ENCODE assay signal across 34 cellular contexts in genomic region chr11:56151376-56151775, GRCh38. TPM values are rescaled to one million over a fixed set of nuclear protein-coding genes. Genes with fewer than 3 reads are reported as not detected.
"Had no signal": no experiment of that assay in that cellular context is flagged by ENCODE, and none has a peak within 500 bp of the region (broad histone marks: within the 10 kb centered on the region; RNA-seq: fewer than 3 reads in every experiment).

No MANE protein-coding gene starts in this region.

- H3K9ac ChIP-seq: SK-N-SH had no signal

- H3K27me3 ChIP-seq: MG63, Peyer's patch, SJSA1 had no signal

- H3K9me3 ChIP-seq: MG63, SK-N-SH had no signal

- DNase-seq: Kasumi-1, MG63, NCI-H1048, NCI-H1092 treated with DMSO at 0.1 percent for 48 hours, NCI-H1105 treated with DMSO at 0.1 percent for 48 hours, NCI-H1417, NCI-H1436, NCI-H146, NCI-H1694, NCI-H187, NCI-H1930, NCI-H2029 treated with DMSO at 0.1 percent for 48 hours, NCI-H2081 treated with DMSO at 0.1 percent for 48 hours, NCI-H2107, NCI-H2171, NCI-H226, NCI-H446 treated with DMSO at 0.1 percent for 48 hours, NCI-H510A, NCI-H524, NCI-H526, NCI-H69, NCI-H748 treated with DMSO at 0.1 percent for 48 hours, NCI-H82, OCI-M1, PC-3, Peyer's patch, Right ventricle myocardium superior, RPMI8226, SHP77 treated with DMSO at 0.1 percent for 48 hours, SK-N-SH, SW 1271, T-helper 1 cell had no signal

- H3K36me3 ChIP-seq: MG63, Peyer's patch, SJSA1 had no signal

- H3K27ac ChIP-seq: Peyer's patch, SJSA1 had no signal

- H3K4me1 ChIP-seq: Peyer's patch, SJSA1 had no signal

- H3K4me3 ChIP-seq: MG63, Peyer's patch, SJSA1 had no signal

- H3K4me2 ChIP-seq: SK-N-SH had no signal

- ATAC-seq: PC-3 had no signal

RNA-seq across cellular contexts. Expression of gene OR8K5, which starts 8.7 kb away (rescaled TPM):
- total RNA-seq: M059J, PC-3, Peyer's patch, Right ventricle myocardium superior, SJSA1 had no signal
- polyA plus RNA-seq: SK-N-SH had no signal

RNA-seq across cellular contexts. Expression of gene OR8J3, which starts 11.4 kb away (rescaled TPM):
- total RNA-seq: M059J, PC-3, Peyer's patch, Right ventricle myocardium superior, SJSA1 had no signal
- polyA plus RNA-seq: SK-N-SH had no signal

RNA-seq across cellular contexts. Expression of gene OR5J2, which starts 25.0 kb away (rescaled TPM):
- total RNA-seq: M059J, PC-3, Peyer's patch, Right ventricle myocardium superior, SJSA1 had no signal
- polyA plus RNA-seq: SK-N-SH had no signal

RNA-seq across cellular contexts. Expression of gene OR8H3, which starts 29.2 kb away (rescaled TPM):
- total RNA-seq: M059J, PC-3, Peyer's patch, Right ventricle myocardium superior, SJSA1 had no signal
- polyA plus RNA-seq: SK-N-SH had no signal

RNA-seq across cellular contexts. Expression of gene OR8H2, which starts 47.9 kb away (rescaled TPM):
- total RNA-seq: M059J, PC-3, Peyer's patch, Right ventricle myocardium superior, SJSA1 had no signal
- polyA plus RNA-seq: SK-N-SH had no signal
